21 cellular contexts compared by ENCODE assay signal in genomic region chrX:24733111-24733510, GRCh38.
"Had no signal": no experiment of that assay in that cellular context is flagged by ENCODE, and none has a peak within 500 bp of the region (broad histone marks: within the 10 kb centered on the region; RNA-seq: fewer than 3 reads in every experiment).

No MANE protein-coding gene starts in this region.

- H3K4me1 ChIP-seq: ascending aorta, gastrocnemius medialis, heart right ventricle, parathyroid adenoma, right lobe of liver, stomach, suprapubic skin, tibial nerve had no signal

- FAIRE-seq: urothelium cell line had no signal

- H3K79me2 ChIP-seq: parathyroid adenoma had no signal

- H3K36me3 ChIP-seq: ascending aorta, right lobe of liver, tibial nerve had no signal

- H3K27ac ChIP-seq: ascending aorta, gastrocnemius medialis, parathyroid adenoma, right lobe of liver, stomach, suprapubic skin had no signal

- H2AFZ ChIP-seq: parathyroid adenoma had no signal

- H3K4me3 ChIP-seq: ascending aorta, gastrocnemius medialis, heart right ventricle, right lobe of liver, skin epidermis, stomach, suprapubic skin, tibial nerve had no signal

- H3K9ac ChIP-seq: parathyroid adenoma had no signal

- H3K27me3 ChIP-seq: ascending aorta, gastrocnemius medialis, right lobe of liver, stomach, suprapubic skin, tibial nerve had no signal

- ATAC-seq: activated CD8-positive, alpha-beta T cell treated with anti-CD3 and anti-CD28 coated beads, Interleukin-2, amount 10 ng/mL, durations not matched to agents 7 days and 5 days; gastrocnemius medialis; stimulated activated memory B cell treated with anti-CD40 and anti-IgM and Interleukin-4, amounts not matched to agents 10 μg/mL and 1 μg/mL and 100 μg/mL, for 72 hours had no signal

- DNase-seq: activated CD4-positive, alpha-beta T cell treated with anti-CD3 and anti-CD28 coated beads for 1 hour; activated CD4-positive, alpha-beta T cell treated with anti-CD3 and anti-CD28 coated beads, Interleukin-2, amount 50 U/mL, for 1 hour; activated CD8-positive, alpha-beta T cell treated with anti-CD3 and anti-CD28 coated beads, Interleukin-2, amount 10 ng/mL, durations not matched to agents 7 days and 5 days; activated gamma-delta T cell treated with Interleukin-2 at 50 U/mL for 16 hours; central memory CD4-positive, alpha-beta T cell; effector memory CD4-positive, alpha-beta T cell; gastrocnemius medialis; heart right ventricle; islet precursor cell; left cardiac atrium; nephron progenitor cell; nucleus accumbens; right lobe of liver; stomach had no signal

- H3K9me3 ChIP-seq: ascending aorta, gastrocnemius medialis, right lobe of liver, stomach, suprapubic skin, tibial nerve had no signal
